Comparison of ENCODE assay signal across 22 cellular contexts in the genomic region with DNA sequence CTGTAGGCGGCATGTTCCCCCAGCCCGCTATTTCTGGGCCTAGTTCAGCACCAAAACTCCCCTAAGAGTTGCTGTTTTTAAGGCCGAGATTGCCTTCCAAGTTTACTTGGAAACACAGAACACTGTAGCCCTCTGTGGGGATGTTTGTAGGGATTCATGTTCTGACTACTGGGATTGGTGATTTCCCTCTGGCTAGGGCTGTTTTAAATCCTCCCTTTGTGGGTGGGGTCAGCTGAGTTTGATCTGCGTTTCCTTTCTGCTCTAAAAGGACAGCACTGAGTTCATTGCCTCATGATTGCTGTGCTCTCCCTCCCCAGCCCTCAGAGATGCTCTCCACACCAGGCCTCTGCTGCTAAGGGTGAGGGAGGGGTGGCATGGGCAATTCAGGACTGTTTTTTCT.
"Had no signal": no experiment of that assay in that cellular context is flagged by ENCODE, and none has a peak within 500 bp of the region (broad histone marks: within the 10 kb centered on the region; RNA-seq: fewer than 3 reads in every experiment).

No MANE protein-coding gene starts in this region.

- H3K27me3 ChIP-seq: thyroid gland, upper lobe of right lung had no signal

- H3K27me3 Mint-ChIP-seq: activated naive CD8-positive, alpha-beta T cell treated with anti-CD3 and anti-CD28 coated beads, Interleukin-2, amount 50 U/mL, for 24 hours; naive thymus-derived CD4-positive, alpha-beta T cell; progenitor cell of endocrine pancreas; stimulated activated naive CD8-positive, alpha-beta T cell treated with anti-CD3 and anti-CD28 coated beads, Interleukin-15, Interleukin-2, amounts not matched to agents 100 ng/mL and 50 ng/mL, for 24 hours had no signal

- H3K27ac Mint-ChIP-seq: activated CD8-positive, alpha-beta T cell treated with anti-CD3 and anti-CD28 coated beads, Interleukin-2, amount 10 ng/mL, durations not matched to agents 7 days and 5 days; activated naive CD8-positive, alpha-beta T cell treated with anti-CD3 and anti-CD28 coated beads, Interleukin-2, amount 50 U/mL, for 24 hours; activated T-helper 1 cell treated with anti-CD3 and anti-CD28 coated beads, Interleukin-12 subunit alpha, Interleukin-12 subunit beta, Interleukin-2, Interleukin-4 antibody, amounts not matched to agents 30 ng/mL and 10 ng/mL and 1 ng/mL, durations not matched to agents 14 hours and 24 hours and 36 hours; naive thymus-derived CD4-positive, alpha-beta T cell; progenitor cell of endocrine pancreas; stimulated activated naive CD8-positive, alpha-beta T cell treated with anti-CD3 and anti-CD28 coated beads, Interleukin-15, Interleukin-2, amounts not matched to agents 100 ng/mL and 50 ng/mL, for 24 hours had no signal

- DNase-seq: activated CD4-positive, alpha-beta T cell treated with anti-CD3 and anti-CD28 coated beads for 1 hour; activated CD4-positive, alpha-beta T cell treated with anti-CD3 and anti-CD28 coated beads, Interleukin-2, amount 50 U/mL, for 1 hour; activated CD8-positive, alpha-beta T cell treated with anti-CD3 and anti-CD28 coated beads, Interleukin-2, amount 10 ng/mL, durations not matched to agents 7 days and 5 days; activated gamma-delta T cell; activated naive CD4-positive, alpha-beta T cell treated with anti-CD3 and anti-CD28 coated beads, Interleukin-2, amount 50 U/mL, for 16 hours; activated naive CD8-positive, alpha-beta T cell treated with anti-CD3 and anti-CD28 coated beads, Interleukin-2, amount 50 U/mL, for 24 hours; erythroblast; foreskin fibroblast; hippocampal formation; left colon; naive thymus-derived CD4-positive, alpha-beta T cell; stimulated activated CD4-positive, alpha-beta T cell treated with anti-CD3 and anti-CD28 coated beads, Interleukin-12 subunit alpha, Interleukin-12 subunit beta, amount 100 ng/mL, for 4 hours; stimulated activated CD4-positive, alpha-beta T cell treated with anti-CD3 and anti-CD28 coated beads, Interleukin-4, amount 100 ng/mL, for 4 hours; substantia nigra; T-helper 1 cell; thyroid gland; upper lobe of right lung; WERI-Rb-1 had no signal

- H3K4me3 ChIP-seq: lung, thyroid gland, upper lobe of right lung had no signal

- H3K27ac ChIP-seq: thyroid gland, upper lobe of right lung, WERI-Rb-1 had no signal

- H3K36me3 ChIP-seq: thyroid gland, upper lobe of right lung, WERI-Rb-1 had no signal

- H3K4me3 Mint-ChIP-seq: activated CD8-positive, alpha-beta T cell treated with anti-CD3 and anti-CD28 coated beads, Interleukin-2, amount 10 ng/mL, durations not matched to agents 7 days and 5 days; activated naive CD8-positive, alpha-beta T cell treated with anti-CD3 and anti-CD28 coated beads, Interleukin-2, amount 50 U/mL, for 24 hours; activated T-helper 1 cell treated with anti-CD3 and anti-CD28 coated beads, Interleukin-12 subunit alpha, Interleukin-12 subunit beta, Interleukin-2, Interleukin-4 antibody, amounts not matched to agents 30 ng/mL and 10 ng/mL and 1 ng/mL, durations not matched to agents 14 hours and 24 hours and 36 hours; naive thymus-derived CD4-positive, alpha-beta T cell; stimulated activated naive CD8-positive, alpha-beta T cell treated with anti-CD3 and anti-CD28 coated beads, Interleukin-15, Interleukin-2, amounts not matched to agents 100 ng/mL and 50 ng/mL, for 24 hours had no signal

- H3K9me3 ChIP-seq: thyroid gland, upper lobe of right lung had no signal

- ATAC-seq: activated CD8-positive, alpha-beta T cell treated with anti-CD3 and anti-CD28 coated beads, Interleukin-2, amount 10 ng/mL, durations not matched to agents 7 days and 5 days; activated naive CD8-positive, alpha-beta T cell treated with anti-CD3 and anti-CD28 coated beads, Interleukin-2, amount 50 U/mL, for 24 hours; left colon; naive thymus-derived CD4-positive, alpha-beta T cell; upper lobe of right lung had no signal

- H3K4me1 ChIP-seq: thyroid gland, upper lobe of right lung had no signal

- H3K9me3 Mint-ChIP-seq: activated T-helper 1 cell treated with anti-CD3 and anti-CD28 coated beads, Interleukin-12 subunit alpha, Interleukin-12 subunit beta, Interleukin-2, Interleukin-4 antibody, amounts not matched to agents 30 ng/mL and 10 ng/mL and 1 ng/mL, durations not matched to agents 14 hours and 24 hours and 36 hours had no signal

- H3K4me1 Mint-ChIP-seq: activated naive CD8-positive, alpha-beta T cell treated with anti-CD3 and anti-CD28 coated beads, Interleukin-2, amount 50 U/mL, for 24 hours; naive thymus-derived CD4-positive, alpha-beta T cell had no signal
